In the genomic region with DNA sequence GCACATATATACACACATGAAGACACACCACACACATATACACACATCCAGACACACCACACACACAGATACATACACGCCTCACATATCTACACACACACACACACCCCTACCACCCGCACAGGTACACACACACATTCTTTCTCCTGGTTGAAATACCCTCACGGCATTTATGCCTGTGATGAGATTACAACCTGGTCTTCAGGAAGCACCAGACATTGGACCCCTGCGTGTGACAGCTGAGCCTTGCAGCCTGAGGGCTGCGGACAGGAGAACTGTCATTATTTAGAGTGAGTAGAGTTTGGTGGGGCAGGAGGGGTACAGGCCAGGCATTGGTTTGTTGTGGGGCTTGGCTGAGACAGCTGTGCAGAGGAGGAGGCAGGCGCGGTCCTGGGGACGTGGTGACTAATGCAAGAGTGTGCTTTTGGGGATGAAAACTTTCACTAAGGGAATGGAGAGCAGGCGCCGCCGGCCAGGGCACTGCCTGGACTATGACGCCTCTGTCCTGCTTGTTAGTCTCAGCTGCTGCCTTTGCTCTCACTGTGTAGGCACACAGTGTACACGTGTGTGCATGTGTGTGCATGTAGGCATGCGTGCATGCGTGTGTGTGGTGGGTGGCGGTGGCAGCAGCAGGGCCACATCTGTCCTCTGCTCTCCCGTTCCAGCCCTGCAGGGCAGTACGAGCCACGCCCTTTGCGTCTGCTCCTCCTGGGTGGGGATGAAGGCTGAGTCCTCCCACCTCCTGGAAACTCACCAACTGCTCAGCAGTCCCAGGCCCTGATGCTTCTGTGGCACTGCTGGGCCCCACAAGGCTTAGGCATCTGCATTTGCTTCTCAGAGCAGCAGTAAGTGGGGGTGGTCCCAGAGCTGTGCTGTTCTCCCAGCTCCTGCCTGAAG, we compare ENCODE assay signal across 12 cellular contexts. TPM values are rescaled to one million over a fixed set of nuclear protein-coding genes. Genes with fewer than 3 reads are reported as not detected.
DNase-seq lines count a peak whose midpoint lies in the region; ATAC-seq, FAIRE-seq and TF ChIP-seq lines count a peak whose summit lies in the region.
"Had no signal": no experiment of that assay in that cellular context is flagged by ENCODE, and none has a peak within 500 bp of the region (broad histone marks: within the 10 kb centered on the region; RNA-seq: fewer than 3 reads in every experiment).

No MANE protein-coding gene starts in this region.

- H3K27ac ChIP-seq in HEK293 (ENCODE audit: extremely low read depth, low read depth, low read length) = no peak overlapping the region
- no peak overlapping the region for H3K27ac ChIP-seq in K562 (ENCODE audit: extremely low read depth, low read depth, low read length)
- peak overlapping the region; percentile 11 for H3K27ac ChIP-seq in left ventricle myocardium inferior (replicated peaks)
- peak overlapping the region in 3 of 5 donors; percentile 10 to 39 (median 38) for H3K27ac ChIP-seq in stomach
- H3K27ac ChIP-seq: ovary had no signal

- TF ChIP-seq POLR2A in K562 (conservative IDR thresholded peaks at IDR 0.05) (no peak), stomach (IDR thresholded peaks at IDR 0.05) (no peak)

- no peaks in the 10 kb centered on the region for H3K9me1 ChIP-seq in K562 (ENCODE audit: control insufficient read depth, insufficient read depth, low read length)

- ATAC-seq in K562 (no peak; the same call in 2 of the 3 replicates), HG03457 (IDR thresholded peaks at IDR 0.05; ENCODE audit: unreplicated experiment) (no peak), HG02870 (IDR thresholded peaks at IDR 0.05; ENCODE audit: unreplicated experiment) (no peak)
- ATAC-seq: activated CD8-positive, alpha-beta memory T cell treated with anti-CD3 and anti-CD28 coated beads, Interleukin-2, amount 10 ng/mL, durations not matched to agents 7 days and 5 days had no signal

- H4K20me1 ChIP-seq in K562 (replicated peaks; ENCODE audit: control insufficient read depth, insufficient read depth, low read length) = peaks cover 32% of the 10 kb centered on the region

- FAIRE-seq in K562 (lab: Jason Lieb, UNC) = peak; percentile 72

- H3K9me3 ChIP-seq in HEK293 (ENCODE audit: control insufficient read depth, insufficient read depth, low read depth, low read length) = no peaks in the 10 kb centered on the region
- no peaks in the 10 kb centered on the region for H3K9me3 ChIP-seq in K562 (replicated peaks; ENCODE audit: control insufficient read depth, insufficient read depth, low read depth, low read length)
- H3K9me3 ChIP-seq in left ventricle myocardium inferior (replicated peaks) = no peaks in the 10 kb centered on the region
- H3K9me3 ChIP-seq in stomach = no peaks in the 10 kb centered on the region
- H3K9me3 ChIP-seq: ovary had no signal

- TF ChIP-seq RAD21 in K562 (CRISPR knock-in tag; conservative IDR thresholded peaks at IDR 0.05 in 1 of 2, IDR thresholded peaks at IDR 0.05 in 1 of 2) = no peak

- H3K4me1 ChIP-seq in HEK293 (ENCODE audit: control insufficient read depth, insufficient read depth, low read length) = no peaks in the 10 kb centered on the region
- H3K4me1 ChIP-seq in K562 (replicated peaks in 1 of 2; ENCODE audit: control insufficient read depth in 2 of 2, insufficient read depth in 2 of 2, low read length in 2 of 2) = peaks cover 0 to 10% of the 10 kb centered on the region in 2 experiments; a peak in 2 of 5 replicates
- H3K4me1 ChIP-seq in left ventricle myocardium inferior = peaks cover 30% of the 10 kb centered on the region
- peaks cover 14 to 84% (median 50%) of the 10 kb centered on the region in 4 donors for H3K4me1 ChIP-seq in stomach

- TF ChIP-seq CTCF in HEK293 (tag by site-specific recombination; IDR thresholded peaks at IDR 0.05) = no peak
- no peak for TF ChIP-seq CTCF in K562 (IDR thresholded peaks at IDR 0.05 in 2 of 3, conservative IDR thresholded peaks at IDR 0.05 in 1 of 3; ENCODE audit: insufficient read depth in 2 of 3, low read depth in 1 of 3, low read length in 3 of 3)
- no peak for TF ChIP-seq CTCF in left ventricle myocardium inferior (IDR thresholded peaks at IDR 0.05; ENCODE audit: borderline replicate concordance)
- no peak for TF ChIP-seq CTCF in stomach (IDR thresholded peaks at IDR 0.05)

- in situ Hi-C loops in K562 (cut with MboI) = no loop called here

- CTCF ChIA-PET in HEK293 (lab: Yijun Ruan, JAX) (no interaction called here), K562 (lab: Yijun Ruan, JAX; ENCODE audit: low intra/inter-chr PET ratio) (no interaction called here)

- H3K36me3 ChIP-seq in HEK293 (ENCODE audit: control insufficient read depth in 2 of 2, insufficient read depth in 1 of 2, low read length in 2 of 2) (peaks cover 0 to 1% of the 10 kb centered on the region in 2 experiments; a peak in 1 of 3 replicates), K562 (ENCODE audit: control insufficient read depth, insufficient read depth, low read length) (no peaks in the 10 kb centered on the region), left ventricle myocardium inferior (no peaks in the 10 kb centered on the region), stomach (peaks cover 0 to under 1% (median 0%) of the 10 kb centered on the region in 4 donors)
- H3K36me3 ChIP-seq: ovary had no signal

- H3K4me3 ChIP-seq in HEK293 (ENCODE audit: low read depth, low read length) (no peak overlapping the region), K562 (no peak overlapping the region), left ventricle myocardium inferior (no peak overlapping the region), stomach (no peak overlapping the region)
- H3K4me3 ChIP-seq: ovary had no signal

- peaks cover 88 to 96% of the 10 kb centered on the region in 2 experiments for H3K27me3 ChIP-seq in K562 (ENCODE audit: control insufficient read depth in 2 of 2, insufficient read depth in 2 of 2, low read length in 2 of 2)
- H3K27me3 ChIP-seq in left ventricle myocardium inferior (ENCODE audit: low read depth) = no peaks in the 10 kb centered on the region
- H3K27me3 ChIP-seq in stomach = no peaks in the 10 kb centered on the region
- H3K27me3 ChIP-seq: ovary had no signal

- DNase-seq in K562 (ENCODE audit: extremely low read depth in 1 of 4, low spot score in 3 of 4) = peak in 2 of 4 experiments; percentile 38 to 50
- DNase-seq in left ventricle myocardium inferior = peak; percentile 51
- DNase-seq in stomach = no peak
- DNase-seq in stimulated activated CD4-positive, alpha-beta T cell treated with anti-CD3 and anti-CD28 coated beads, Interleukin-4, amount 100 ng/mL, for 1 hour = no peak
- DNase-seq in NCI-H1417 (lab: John Stamatoyannopoulos, UW) = no peak
- DNase-seq: activated CD8-positive, alpha-beta memory T cell treated with anti-CD3 and anti-CD28 coated beads, Interleukin-2, amount 10 ng/mL, durations not matched to agents 7 days and 5 days; kidney glomerular epithelial cell; NCI-H2029 treated with DMSO at 0.1 percent for 48 hours; ovary had no signal

- intact Hi-C loops in K562 (cut with micrococcal nuclease) = no loop called here
- intact Hi-C loops in left ventricle myocardium inferior (cut with micrococcal nuclease) = no loop called here
- intact Hi-C loops in stomach (cut with DNase I; ENCODE audit: low total_unique reads) = no loop called here

- H3K79me2 ChIP-seq in K562 (ENCODE audit: control insufficient read depth, insufficient read depth, low read length) = no peaks in the 10 kb centered on the region

- H2AFZ ChIP-seq in K562 (ENCODE audit: low read depth, low read length) = no peak overlapping the region

- POLR2A ChIA-PET in HEK293 (lab: Yijun Ruan, JAX) = no interaction called here
- POLR2A ChIA-PET in K562 (lab: Yijun Ruan, JAX) = interaction anchor here (0.7 to 1.2 kb wide), 4 partner anchors 8 to 385 kb away, joined by 3 read pairs; no protein-coding TSS in a partner anchor

- H3K4me2 ChIP-seq in K562 (ENCODE audit: insufficient read depth, low read length) = no peak overlapping the region

- H3K9ac ChIP-seq in K562 (ENCODE audit: insufficient read depth in 1 of 2, low read depth in 2 of 2, low read length in 2 of 2) = 0 out of 4 replicates have a peak overlapping the region, but pooled peaks of 1 of the 2 experiments have one; percentile 45

- TF ChIP-seq EP300 in K562 (IDR thresholded peaks at IDR 0.05; ENCODE audit: low read length) (no peak), stomach (IDR thresholded peaks at IDR 0.05) (no peak)

- WGBS in K562 (ENCODE audit: insufficient coverage, low coverage, missing lambda C conversion rate) = 3% methylated on average over 20 of the region's 20 CpGs
- 52 to 86% (median 73%) methylated on average over 20 of the region's 20 CpGs for WGBS in stomach, 5 donors

- BruUV-seq in K562 (replicated peaks; lab: Mats Ljungman, UMichigan) = no TSS peak

TF ChIP-seq in K562, 482 proteins besides CTCF, POLR2A, EP300 and RAD21 (continues in another document):
- TF ChIP-seq KDM5B (IDR thresholded peaks at IDR 0.05; ENCODE audit: insufficient replicate concordance, low read depth, low read length) = no peak

RNA-seq across cellular contexts. Expression of gene SPSB1, which starts 57.6 kb away (rescaled TPM):
- total RNA-seq in K562 (2011; cell fraction: chromatin; rRNA removed; ENCODE audit: low replicate concordance) = not detected in 2 replicates
- 0.33 TPM in 1 of 2 replicates, not detected in the other for total RNA-seq in K562 (2011; cell fraction: nucleolus; rRNA removed)
- not detected in 2 replicates for total RNA-seq in K562 (2011; cell fraction: nucleoplasm; rRNA removed)
- total RNA-seq in K562 (2014; rRNA removed) (0.08 TPM in 1 of 2 replicates, not detected in the other), K562 (2014; rRNA removed; fragmentation: Illumina TruSeq; extraction: Trizol) (not detected in 2 replicates), K562 (2015; rRNA removed; fragmentation: Illumina TruSeq; extraction: Trizol) (0.08 TPM in 1 of 2 replicates, not detected in the other), K562 (2021) (0.22 and 0.35 TPM in 2 replicates), left ventricle myocardium inferior (17.6 TPM), stomach (10 to 100 TPM in 4 of 5 donors, 1 to 10 TPM in 1; 2.3 to 28.7 (median 15.1) TPM)
- polyA plus RNA-seq in K562 (2011; rRNA removed) (0.09 and 0.14 TPM in 2 replicates), K562 (2014; fragmentation: Illumina TruSeq; extraction: Trizol) (0.22 TPM in 1 of 2 replicates, not detected in the other), K562 (2014; fragmentation: Nextera tagmentation; extraction: Ambion mirVana) (under 1 TPM in 1 of 2 experiments, not detected in 1; 0.06 TPM), K562 (2014; rRNA removed) (0.65 TPM in 1 of 2 replicates, not detected in the other), stomach (10 to 100 TPM in 2 of 3 donors, 1 to 10 TPM in 1; 9.4 to 26.3 (median 14.7) TPM)
- polyA plus RNA-seq in K562 (2011; cell fraction: cytosol; rRNA removed) = 0.04 and 0.15 TPM in 2 replicates
- polyA plus RNA-seq in K562 (2011; cell fraction: nucleus; rRNA removed) = 0.17 TPM in 1 of 2 replicates, not detected in the other
- polyA plus RNA-seq in K562 (2012) = 0.09 and 0.10 TPM in 2 replicates
- 0.12 TPM in 1 of 2 replicates, not detected in the other for polyA minus RNA-seq in K562 (2011; rRNA and poly(A)+ RNA removed)
- polyA minus RNA-seq in K562 (2011; cell fraction: cytosol; rRNA and poly(A)+ RNA removed) = 0.55 TPM in 1 of 2 replicates, not detected in the other
- polyA minus RNA-seq in K562 (2011; cell fraction: nucleus; rRNA and poly(A)+ RNA removed) = 0.11 TPM in 1 of 2 replicates, not detected in the other

Comparison
In these comparisons a context has a peak if more than half of its experiments do, and no peak if none do; other contexts are left out.
1. H3K27ac ChIP-seq: peak in left ventricle myocardium inferior (single experiment) and stomach (3 of 5); none in HEK293 (single experiment) and K562 (single experiment).
2. Of the 44 proteins assayed by ChIP-seq in both K562 and HEK293: peak only in K562: ZBTB26; only in HEK293: KLF1; in both: none; in neither: 42.